ENCODE assay signal across 8 cellular contexts in genomic region chr15:52565417-52566358, GRCh38. TPM values are rescaled to one million over a fixed set of nuclear protein-coding genes. Genes with fewer than 3 reads are reported as not detected.
DNase-seq lines count a peak whose midpoint lies in the region; ATAC-seq, FAIRE-seq and TF ChIP-seq lines count a peak whose summit lies in the region.
"Not testable (repeated sequence)": the region's sequence is repeated elsewhere in the genome, so short reads cannot be mapped to it uniquely, and the experiment has no call there.

No MANE protein-coding gene starts in this region.

- not testable (repeated sequence) for H3K9me3 ChIP-seq in astrocyte (ENCODE audit: insufficient read depth, low read depth, low read length); hepatocyte (ENCODE audit: low read depth); thyroid gland

- H3K4me3 Mint-ChIP-seq in T-helper 2 cell treated with Interferon-gamma antibody and Interleukin-4, amounts not matched to agents 5 μg/mL and 100 μg/mL, for 36 hours = peak overlapping the region; percentile 33
- H3K4me3 Mint-ChIP-seq in astrocyte (ENCODE audit: unreplicated experiment) = not testable (repeated sequence)

- H3K79me2 ChIP-seq in astrocyte (ENCODE audit: insufficient read depth, low read length) = peaks cover 81% of the 10 kb centered on the region
- H3K79me2 ChIP-seq in hepatocyte = peaks cover 78% of the 10 kb centered on the region

- TF ChIP-seq POLR2A in thyroid gland (IDR thresholded peaks at IDR 0.05) = not testable (repeated sequence)

- H3K9ac ChIP-seq in astrocyte (ENCODE audit: low read length) = not testable (repeated sequence)

- not testable (repeated sequence) for H3K27me3 ChIP-seq in astrocyte (ENCODE audit: insufficient read depth, low read length); hepatocyte; thyroid gland

- not testable (repeated sequence) for H3K4me3 ChIP-seq in astrocyte (ENCODE audit: insufficient read depth, low read depth, low read length); hepatocyte; thyroid gland (replicated peaks in 1 of 3)

- WGBS in hepatocyte (ENCODE audit: low lambda C conversion rate, missing lambda C conversion rate) = 93% methylated on average over 13 of the region's 13 CpGs
- WGBS in thyroid gland, 2 donors = 89 to 93% methylated on average over 13 of the region's 13 CpGs

- H3K36me3 Mint-ChIP-seq in T-helper 2 cell treated with Interferon-gamma antibody and Interleukin-4, amounts not matched to agents 5 μg/mL and 100 μg/mL, for 36 hours (ENCODE audit: low read depth) = peaks cover 27% of the 10 kb centered on the region
- not testable (repeated sequence) for H3K36me3 Mint-ChIP-seq in astrocyte (ENCODE audit: low read depth, unreplicated experiment)

- H3K4me2 ChIP-seq in astrocyte (ENCODE audit: low read length) (peak overlapping the region; percentile 32), hepatocyte (peak overlapping the region; percentile 91)

- H3K27me3 Mint-ChIP-seq in T-helper 2 cell treated with Interferon-gamma antibody and Interleukin-4, amounts not matched to agents 5 μg/mL and 100 μg/mL, for 36 hours (ENCODE audit: low read depth); astrocyte (ENCODE audit: low read depth, unreplicated experiment): not testable (repeated sequence)

- intact Hi-C loops in thyroid gland (cut with DNase I) = loop anchor here (5.0 to 10.0 kb wide), 2 partner anchors 38 to 109 kb away; partner anchors contain the start of genes ATOSA and MYO5A

- H3K9me2 ChIP-seq in hepatocyte (replicated peaks; ENCODE audit: insufficient read depth) = not testable (repeated sequence)

- not testable (repeated sequence) for H3K36me3 ChIP-seq in astrocyte (ENCODE audit: insufficient read depth, low read length); hepatocyte (replicated peaks; ENCODE audit: insufficient read depth, low read depth); thyroid gland

- ATAC-seq in GM18502 (IDR thresholded peaks at IDR 0.05; ENCODE audit: poor library complexity, unreplicated experiment) (peak; percentile 58), GM21526 (IDR thresholded peaks at IDR 0.05; ENCODE audit: low FRiP score, unreplicated experiment) (peak; percentile 45), HG03039 (IDR thresholded peaks at IDR 0.05; ENCODE audit: unreplicated experiment) (peak; percentile 29)

- not testable (repeated sequence) for FAIRE-seq in astrocyte (lab: Jason Lieb, UNC)

- H3K4me1 Mint-ChIP-seq in T-helper 2 cell treated with Interferon-gamma antibody and Interleukin-4, amounts not matched to agents 5 μg/mL and 100 μg/mL, for 36 hours (ENCODE audit: low read depth) = peaks cover 48% of the 10 kb centered on the region
- H3K4me1 Mint-ChIP-seq in astrocyte (ENCODE audit: low read depth, unreplicated experiment) = peaks cover 22% of the 10 kb centered on the region

- H4K20me1 ChIP-seq in astrocyte (ENCODE audit: insufficient read depth, low read length) = peaks cover 67% of the 10 kb centered on the region
- H4K20me1 ChIP-seq in hepatocyte (ENCODE audit: insufficient read depth, poor library complexity, severe bottlenecking) = peaks cover 67% of the 10 kb centered on the region

- not testable (repeated sequence) for H3K27ac ChIP-seq in astrocyte (ENCODE audit: low read depth, low read length); hepatocyte
- H3K27ac ChIP-seq in thyroid gland = peak overlapping the region; percentile 28 to 100 (median 96)

- H3K4me1 ChIP-seq in astrocyte (ENCODE audit: insufficient read depth, low read length) = peaks cover 13% of the 10 kb centered on the region
- peaks cover 22% of the 10 kb centered on the region for H3K4me1 ChIP-seq in hepatocyte (ENCODE audit: insufficient read depth)
- peaks cover 45 to 46% of the 10 kb centered on the region in 2 donors for H3K4me1 ChIP-seq in thyroid gland

- not testable (repeated sequence) for H2AFZ ChIP-seq in astrocyte (ENCODE audit: low read depth, low read length); hepatocyte

- peak overlapping the region; percentile 52 for H3K27ac Mint-ChIP-seq in T-helper 2 cell treated with Interferon-gamma antibody and Interleukin-4, amounts not matched to agents 5 μg/mL and 100 μg/mL, for 36 hours
- H3K27ac Mint-ChIP-seq in astrocyte (ENCODE audit: unreplicated experiment) = peak overlapping the region; percentile 58

- not testable (repeated sequence) for TF ChIP-seq CTCF in astrocyte (IDR thresholded peaks at IDR 0.05; ENCODE audit: insufficient read depth, low read depth, low read length); hepatocyte (IDR thresholded peaks at IDR 0.05; ENCODE audit: poor library complexity); thyroid gland (IDR thresholded peaks at IDR 0.05)

- DNase-seq in M059J (ENCODE audit: low read depth) (peak; percentile 49), astrocyte (ENCODE audit: low read depth) (peak; percentile 61)
- not testable (repeated sequence) for DNase-seq in T-helper 2 cell treated with Interferon-gamma antibody and Interleukin-4, amounts not matched to agents 5 μg/mL and 100 μg/mL, for 36 hours (ENCODE audit: low spot score); hepatocyte (ENCODE audit: low spot score); thyroid gland

- not testable (repeated sequence) for H3K9me3 Mint-ChIP-seq in T-helper 2 cell treated with Interferon-gamma antibody and Interleukin-4, amounts not matched to agents 5 μg/mL and 100 μg/mL, for 36 hours; astrocyte (ENCODE audit: unreplicated experiment)

RNA-seq across cellular contexts. Expression of gene ARPP19, which starts 3.1 kb away (rescaled TPM):
- total RNA-seq in M059J (2014; rRNA removed; shearing (Covaris generic)) = 133 and 137 TPM in 2 replicates
- 182 and 198 TPM in 2 replicates for total RNA-seq in astrocyte
- total RNA-seq in hepatocyte = 120 and 130 TPM in 2 replicates
- 51.7 and 52.7 TPM in 2 replicates for polyA plus RNA-seq in hepatocyte
- total RNA-seq in thyroid gland = 100 to 1,000 TPM; 148 to 221 (median 202) TPM

RNA-seq across cellular contexts. Expression of gene MYO5A, which starts 37.0 kb away (rescaled TPM):
- 14.7 and 23.6 TPM in 2 replicates for total RNA-seq in M059J (2014; rRNA removed; shearing (Covaris generic))
- total RNA-seq in astrocyte = 47.6 and 47.7 TPM in 2 replicates
- 8.5 and 14.8 TPM in 2 replicates for total RNA-seq in hepatocyte
- 3.1 and 3.7 TPM in 2 replicates for polyA plus RNA-seq in hepatocyte
- total RNA-seq in thyroid gland = 10 to 100 TPM; 23.3 to 44.1 (median 34.7) TPM
